1 cellular context compared by ENCODE assay signal in the genomic region with DNA sequence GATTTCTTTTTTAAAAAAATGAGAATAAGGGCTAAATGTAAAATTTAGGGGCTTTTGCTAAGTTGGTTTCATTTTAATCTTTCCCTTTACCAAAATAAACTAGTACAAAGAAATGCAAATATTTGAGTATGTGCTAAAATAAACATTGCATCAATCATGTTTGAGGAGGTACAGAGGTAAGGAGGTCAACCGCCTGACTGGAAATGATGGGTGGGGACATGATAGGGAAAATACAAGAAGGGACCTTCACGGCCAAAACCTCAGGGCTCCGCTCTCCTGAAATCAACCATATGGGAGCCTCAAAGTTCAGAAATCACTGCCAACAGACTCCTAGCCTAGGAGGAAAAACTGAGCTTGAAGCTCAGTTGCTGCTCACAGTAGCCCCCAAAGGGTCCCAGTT.
A peak's percentile ranks its signal among the peaks of the same experiment; 100 is the strongest.
TF ChIP-seq lines count a peak whose summit lies in the region.

No MANE protein-coding gene starts in this region.

TF ChIP-seq in liver, 16 proteins besides CTCF, POLR2A, EP300 and RAD21 (continued from another document):
- TF ChIP-seq, protein P1, sequence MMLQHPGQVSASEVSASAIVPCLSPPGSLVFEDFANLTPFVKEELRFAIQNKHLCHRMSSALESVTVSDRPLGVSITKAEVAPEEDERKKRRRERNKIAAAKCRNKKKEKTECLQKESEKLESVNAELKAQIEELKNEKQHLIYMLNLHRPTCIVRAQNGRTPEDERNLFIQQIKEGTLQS (IDR thresholded peaks at IDR 0.05), result peak; percentile 79
- TF ChIP-seq NR2F2 (IDR thresholded peaks at IDR 0.05) (peak; percentile 83), TAF1 (conservative IDR thresholded peaks at IDR 0.05) (no peak)
